ENCODE assay signal across 25 cellular contexts in genomic region chr1:58325797-58326196, GRCh38.
"Had no signal": no experiment of that assay in that cellular context is flagged by ENCODE, and none has a peak within 500 bp of the region (broad histone marks: within the 10 kb centered on the region; RNA-seq: fewer than 3 reads in every experiment).

No MANE protein-coding gene starts in this region.

- H3K36me3 ChIP-seq: cardiac muscle cell, left ventricle myocardium inferior, right lobe of liver, suprapubic skin had no signal

- H3K27me3 Mint-ChIP-seq: activated B cell treated with CpG ODN at 0.5 μM for 24 hours; activated CD4-positive, alpha-beta T cell treated with anti-CD3 and anti-CD28 coated beads for 36 hours; activated naive CD8-positive, alpha-beta T cell treated with anti-CD3 and anti-CD28 coated beads, Interleukin-2, amount 50 U/mL, for 24 hours; dendritic cell treated with granulocyte-macrophage colony-stimulating factor and Interleukin-4, amounts not matched to agents 40 ng/mL and 50 ng/mL, for 4 days; stimulated activated naive CD8-positive, alpha-beta T cell treated with anti-CD3 and anti-CD28 coated beads, Interleukin-15, amount 100 ng/mL, for 72 hours had no signal

- H3K4me3 Mint-ChIP-seq: activated B cell treated with CpG ODN at 0.5 μM for 24 hours; activated CD4-positive, alpha-beta T cell treated with anti-CD3 and anti-CD28 coated beads for 36 hours; activated naive CD8-positive, alpha-beta T cell treated with anti-CD3 and anti-CD28 coated beads, Interleukin-2, amount 50 U/mL, for 24 hours; activated T-cell treated with anti-CD3 and anti-CD28 coated beads, Interleukin-2, amount 50 U/mL, for 72 hours; dendritic cell treated with granulocyte-macrophage colony-stimulating factor and Interleukin-4, amounts not matched to agents 40 ng/mL and 50 ng/mL, for 4 days; mesothelial cell of epicardium; nephron; stimulated activated naive CD8-positive, alpha-beta T cell treated with anti-CD3 and anti-CD28 coated beads, Interleukin-15, amount 100 ng/mL, for 72 hours had no signal

- H3K4me1 Mint-ChIP-seq: activated B cell treated with CpG ODN at 0.5 μM for 24 hours, mesothelial cell of epicardium, nephron had no signal

- H3K27me3 ChIP-seq: cardiac muscle cell, hepatocyte, right lobe of liver, suprapubic skin, tibial nerve had no signal

- H3K36me3 Mint-ChIP-seq: mesothelial cell of epicardium had no signal

- H3K4me2 ChIP-seq: hepatocyte had no signal

- H3K4me3 ChIP-seq: cardiac muscle cell, hepatocyte, left ventricle myocardium inferior, right lobe of liver, skin epidermis, suprapubic skin, tibial nerve had no signal

- H2AFZ ChIP-seq: hepatocyte had no signal

- H3K27ac ChIP-seq: cardiac muscle cell, foreskin keratinocyte, hepatocyte, left ventricle myocardium inferior, right lobe of liver, skin epidermis, suprapubic skin, tibial nerve had no signal

- DNase-seq: activated B cell treated with CpG ODN at 0.5 μM for 24 hours; activated CD4-positive, alpha-beta T cell treated with anti-CD3 and anti-CD28 coated beads for 36 hours; activated CD4-positive, alpha-beta T cell treated with anti-CD3 and anti-CD28 coated beads, Interleukin-2, amount 50 U/mL, for 4 hours; activated CD8-positive, alpha-beta memory T cell treated with anti-CD3 and anti-CD28 coated beads, Interleukin-2, amount 50 U/mL, for 48 hours; activated effector memory CD4-positive, alpha-beta T cell treated with Interleukin-2 at 50 U/mL for 16 hours; activated naive CD4-positive, alpha-beta T cell treated with anti-CD3 and anti-CD28 coated beads, Interleukin-2, amount 50 U/mL, for 16 hours; activated naive CD8-positive, alpha-beta T cell treated with anti-CD3 and anti-CD28 coated beads, Interleukin-2, amount 50 U/mL, for 24 hours; activated T-cell treated with anti-CD3 and anti-CD28 coated beads, Interleukin-2, amount 50 U/mL, for 72 hours; effector CD4-positive, alpha-beta T cell; erythroblast; foreskin keratinocyte; kidney glomerular epithelial cell; left ventricle myocardium inferior; right lobe of liver; stimulated activated CD4-positive, alpha-beta T cell treated with anti-CD3 and anti-CD28 coated beads, Interleukin-1b, Interleukin-23, amount 100 ng/mL, for 48 hours; stimulated activated naive CD8-positive, alpha-beta T cell treated with anti-CD3 and anti-CD28 coated beads, Interleukin-15, amount 100 ng/mL, for 72 hours; T1000 had no signal

- H3K4me1 ChIP-seq: foreskin keratinocyte, left ventricle myocardium inferior, right lobe of liver, suprapubic skin, tibial nerve had no signal

- H3K9me3 ChIP-seq: right lobe of liver, suprapubic skin had no signal

- H3K27ac Mint-ChIP-seq: activated B cell treated with CpG ODN at 0.5 μM for 24 hours; activated CD4-positive, alpha-beta T cell treated with anti-CD3 and anti-CD28 coated beads for 36 hours; activated naive CD8-positive, alpha-beta T cell treated with anti-CD3 and anti-CD28 coated beads, Interleukin-2, amount 50 U/mL, for 24 hours; activated T-cell treated with anti-CD3 and anti-CD28 coated beads, Interleukin-2, amount 50 U/mL, for 72 hours; dendritic cell treated with granulocyte-macrophage colony-stimulating factor and Interleukin-4, amounts not matched to agents 40 ng/mL and 50 ng/mL, for 4 days; mesothelial cell of epicardium; nephron had no signal

- ATAC-seq: activated CD4-positive, alpha-beta T cell treated with anti-CD3 and anti-CD28 coated beads for 36 hours; activated naive CD8-positive, alpha-beta T cell treated with anti-CD3 and anti-CD28 coated beads, Interleukin-2, amount 50 U/mL, for 24 hours; activated T-cell treated with anti-CD3 and anti-CD28 coated beads, Interleukin-2, amount 50 U/mL, for 72 hours; foreskin keratinocyte; right lobe of liver; stimulated activated naive CD8-positive, alpha-beta T cell treated with anti-CD3 and anti-CD28 coated beads, Interleukin-15, amount 100 ng/mL, for 72 hours had no signal
